8 cellular contexts compared by ENCODE assay signal in the genomic region with DNA sequence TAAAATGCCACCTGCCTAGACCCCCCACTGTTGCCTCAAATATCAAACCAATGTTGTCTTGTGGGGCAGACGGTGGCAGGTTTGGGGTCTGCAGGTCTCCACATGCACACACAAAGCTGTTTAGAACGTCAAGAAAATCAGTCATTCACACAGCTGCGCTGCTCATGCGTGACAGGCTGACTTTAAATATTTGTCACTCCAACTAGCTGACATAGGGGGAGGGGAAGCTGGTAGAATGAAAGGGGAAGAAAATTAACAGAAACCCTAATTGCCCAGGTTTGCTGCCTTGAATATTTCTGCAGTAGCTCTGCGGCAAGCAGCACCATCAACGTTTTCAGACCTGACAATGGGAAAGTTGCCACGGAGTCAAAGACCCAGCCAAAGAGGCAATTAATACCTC.
A peak's percentile ranks its signal among the peaks of the same experiment; 100 is the strongest.
DNase-seq lines count a peak whose midpoint lies in the region; ATAC-seq and TF ChIP-seq lines count a peak whose summit lies in the region.

No MANE protein-coding gene starts in this region.

- no peaks in the 10 kb centered on the region for H3K36me3 ChIP-seq in upper lobe of right lung
- no peaks in the 10 kb centered on the region for H3K36me3 ChIP-seq in psoas muscle (ENCODE audit: insufficient read depth in 1 of 2, low read depth in 1 of 2)
- H3K36me3 ChIP-seq in effector memory CD4-positive, alpha-beta T cell (ENCODE audit: control insufficient read depth, insufficient read depth, low read length): no peaks in the 10 kb centered on the region

- H3K27me3 ChIP-seq in upper lobe of right lung: peaks cover 14% of the 10 kb centered on the region
- peaks cover 4 to 53% (median 9%) of the 10 kb centered on the region in 3 donors for H3K27me3 ChIP-seq in psoas muscle (ENCODE audit: insufficient read depth in 3 of 3, low read length in 2 of 3)
- H3K27me3 ChIP-seq in effector memory CD4-positive, alpha-beta T cell (replicated peaks; ENCODE audit: control insufficient read depth, insufficient read depth, low read length, poor library complexity, severe bottlenecking): no peaks in the 10 kb centered on the region

- H3K9me3 ChIP-seq in upper lobe of right lung (no peaks in the 10 kb centered on the region), psoas muscle (no peaks in the 10 kb centered on the region)
- H3K9me3 ChIP-seq in effector memory CD4-positive, alpha-beta T cell (ENCODE audit: control insufficient read depth, low read length): no peaks in the 10 kb centered on the region

- 12 to 20% (median 17%) methylated on average over 7 of the region's 7 CpGs for WGBS in psoas muscle, 3 donors

- intact Hi-C loops in upper lobe of right lung (cut with DNase I) (no loop called here), psoas muscle (cut with DNase I) (no loop called here)

- peak; percentile 21 for DNase-seq in SIG-M5 treated with dmso at 0.1 percent for 504 hours (lab: John Stamatoyannopoulos, UW; ENCODE audit: unreplicated experiment)
- no peak for DNase-seq in SIG-M5 (lab: John Stamatoyannopoulos, UW)
- peak; percentile 57 for DNase-seq in NCI-H748 treated with DMSO at 0.1 percent for 48 hours (lab: John Stamatoyannopoulos, UW)
- DNase-seq in upper lobe of right lung: peak; percentile 4
- no peak for DNase-seq in psoas muscle
- DNase-seq in mesenteric fat pad (ENCODE audit: low spot score): no peak
- DNase-seq in effector memory CD4-positive, alpha-beta T cell: no peak

- ATAC-seq in HG03103 (IDR thresholded peaks at IDR 0.05; ENCODE audit: low read depth, unreplicated experiment) (peak; percentile 71), upper lobe of right lung (no peak), psoas muscle (no peak)

- H3K4me1 ChIP-seq in upper lobe of right lung (peaks cover 6% of the 10 kb centered on the region), psoas muscle (no peaks in the 10 kb centered on the region)
- H3K4me1 ChIP-seq in effector memory CD4-positive, alpha-beta T cell (ENCODE audit: control insufficient read depth, insufficient read depth, low read length, poor library complexity, severe bottlenecking): peaks cover 5% of the 10 kb centered on the region

- H3K4me3 ChIP-seq in upper lobe of right lung: no peak overlapping the region
- H3K4me3 ChIP-seq in psoas muscle: no peak overlapping the region
- H3K4me3 ChIP-seq in effector memory CD4-positive, alpha-beta T cell (ENCODE audit: insufficient read depth, low read depth, low read length, poor library complexity, severe bottlenecking): no peak overlapping the region

- TF ChIP-seq CTCF in upper lobe of right lung (IDR thresholded peaks at IDR 0.05) (no peak), psoas muscle (IDR thresholded peaks at IDR 0.05) (no peak)

- H3K27ac ChIP-seq in upper lobe of right lung (no peak overlapping the region), psoas muscle (no peak overlapping the region)
- no peak overlapping the region for H3K27ac ChIP-seq in effector memory CD4-positive, alpha-beta T cell (ENCODE audit: insufficient read depth, low read length, poor library complexity, severe bottlenecking)

Comparison
In these comparisons a context has a peak if more than half of its experiments do, and no peak if none do; other contexts are left out.
1. DNase-seq: peak in SIG-M5 treated with dmso at 0.1 percent for 504 hours (single experiment), NCI-H748 treated with DMSO at 0.1 percent for 48 hours (single experiment) and upper lobe of right lung (single experiment); none in SIG-M5 (single experiment), psoas muscle (0 of 2), mesenteric fat pad (single experiment) and effector memory CD4-positive, alpha-beta T cell (0 of 3).